Comparison of ENCODE assay signal across 1 cellular context in the genomic region with DNA sequence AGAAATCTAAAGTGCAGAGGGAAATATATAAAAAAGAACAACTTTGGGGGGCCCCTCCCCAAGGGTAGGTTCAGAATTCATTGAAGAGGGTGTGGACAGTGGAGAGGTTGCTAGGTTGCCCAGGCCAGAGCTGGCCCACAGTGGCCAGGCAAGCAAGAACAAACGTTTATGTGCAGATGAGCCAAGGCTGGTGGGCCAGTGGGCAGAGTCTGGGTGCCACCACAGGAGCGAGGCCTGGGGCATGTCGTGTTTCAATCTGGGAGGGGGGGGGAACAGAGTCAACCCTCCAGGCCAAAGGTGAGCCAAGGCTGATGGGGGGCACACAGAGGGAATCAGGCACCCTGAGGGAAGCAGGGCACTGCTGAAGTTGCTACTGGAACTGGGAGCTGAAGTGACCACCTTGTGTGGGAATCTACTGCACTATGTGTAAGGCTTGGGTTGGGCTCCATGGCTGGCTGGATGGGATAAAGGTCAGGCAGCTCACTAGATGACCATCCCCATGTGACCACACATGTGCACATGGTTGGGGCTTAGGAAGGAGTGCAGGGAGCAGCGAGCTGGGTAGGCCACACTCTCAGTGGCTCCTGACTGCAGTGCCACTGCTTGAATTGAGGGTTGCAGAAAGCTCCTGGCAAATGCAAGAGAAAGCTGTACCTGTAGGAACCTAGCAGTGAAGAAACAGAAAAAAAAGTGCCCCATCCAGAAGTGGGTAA.
TF ChIP-seq lines count a peak whose summit lies in the region.

No MANE protein-coding gene starts in this region.

TF ChIP-seq in H1, 55 proteins besides CTCF, POLR2A, EP300 and RAD21:
- TF ChIP-seq KDM4A (IDR thresholded peaks at IDR 0.05; ENCODE audit: low read depth, low read length, severe bottlenecking) (no peak), BACH1 (IDR thresholded peaks at IDR 0.05; ENCODE audit: low read length) (no peak), SRF (IDR thresholded peaks at IDR 0.05; ENCODE audit: low read depth, low read length) (no peak), MAFK (IDR thresholded peaks at IDR 0.05; ENCODE audit: low read depth, low read length) (no peak), RBBP5 (IDR thresholded peaks at IDR 0.05; ENCODE audit: borderline replicate concordance, low read depth, low read length) (no peak), TCF12 (IDR thresholded peaks at IDR 0.05; ENCODE audit: low read depth, low read length) (no peak), CBX5 (IDR thresholded peaks at IDR 0.05; ENCODE audit: low read depth, low read length) (no peak), CBX8 (IDR thresholded peaks at IDR 0.05; ENCODE audit: borderline replicate concordance, low read depth, low read length) (no peak), POU5F1 (IDR thresholded peaks at IDR 0.05; ENCODE audit: low read depth, low read length) (no peak), YY1 (IDR thresholded peaks at IDR 0.05; ENCODE audit: low read depth, low read length) (no peak), CREB1 (IDR thresholded peaks at IDR 0.05) (no peak), JUND (IDR thresholded peaks at IDR 0.05; ENCODE audit: low read length) (no peak)
- TF ChIP-seq, protein P1, sequence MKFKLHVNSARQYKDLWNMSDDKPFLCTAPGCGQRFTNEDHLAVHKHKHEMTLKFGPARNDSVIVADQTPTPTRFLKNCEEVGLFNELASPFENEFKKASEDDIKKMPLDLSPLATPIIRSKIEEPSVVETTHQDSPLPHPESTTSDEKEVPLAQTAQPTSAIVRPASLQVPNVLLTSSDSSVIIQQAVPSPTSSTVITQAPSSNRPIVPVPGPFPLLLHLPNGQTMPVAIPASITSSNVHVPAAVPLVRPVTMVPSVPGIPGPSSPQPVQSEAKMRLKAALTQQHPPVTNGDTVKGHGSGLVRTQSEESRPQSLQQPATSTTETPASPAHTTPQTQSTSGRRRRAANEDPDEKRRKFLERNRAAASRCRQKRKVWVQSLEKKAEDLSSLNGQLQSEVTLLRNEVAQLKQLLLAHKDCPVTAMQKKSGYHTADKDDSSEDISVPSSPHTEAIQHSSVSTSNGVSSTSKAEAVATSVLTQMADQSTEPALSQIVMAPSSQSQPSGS (IDR thresholded peaks at IDR 0.05; ENCODE audit: low read length) = no peak
- TF ChIP-seq, protein P2, sequence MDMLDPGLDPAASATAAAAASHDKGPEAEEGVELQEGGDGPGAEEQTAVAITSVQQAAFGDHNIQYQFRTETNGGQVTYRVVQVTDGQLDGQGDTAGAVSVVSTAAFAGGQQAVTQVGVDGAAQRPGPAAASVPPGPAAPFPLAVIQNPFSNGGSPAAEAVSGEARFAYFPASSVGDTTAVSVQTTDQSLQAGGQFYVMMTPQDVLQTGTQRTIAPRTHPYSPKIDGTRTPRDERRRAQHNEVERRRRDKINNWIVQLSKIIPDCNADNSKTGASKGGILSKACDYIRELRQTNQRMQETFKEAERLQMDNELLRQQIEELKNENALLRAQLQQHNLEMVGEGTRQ (IDR thresholded peaks at IDR 0.05; ENCODE audit: low read length) = no peak
